Comparison of ENCODE assay signal across 23 cellular contexts in genomic region chrX:42606591-42606990, GRCh38.
A peak's percentile ranks its signal among the peaks of the same experiment; 100 is the strongest.
DNase-seq lines count a peak whose midpoint lies in the region; ATAC-seq and TF ChIP-seq lines count a peak whose summit lies in the region.
"Had no signal": no experiment of that assay in that cellular context is flagged by ENCODE, and none has a peak within 500 bp of the region (broad histone marks: within the 10 kb centered on the region; RNA-seq: fewer than 3 reads in every experiment).

No MANE protein-coding gene starts in this region.

- H3K4me1 ChIP-seq in neural progenitor cell: peaks cover 21% of the 10 kb centered on the region
- H3K4me1 ChIP-seq: BE2C, BLaER1 had no signal

- H4K20me1 ChIP-seq in neural progenitor cell (ENCODE audit: low read depth): no peaks in the 10 kb centered on the region
- H4K20me1 ChIP-seq: BLaER1 had no signal

- no peak overlapping the region for H2AFZ ChIP-seq in neural progenitor cell (replicated peaks)

- POLR2A ChIA-PET in activated CD8-positive, alpha-beta T cell treated with anti-CD3 and anti-CD28 coated beads, Interleukin-2, amount 10 ng/mL, durations not matched to agents 7 days and 5 days (lab: Charles Lee): no interaction called here

- H3K4me2 ChIP-seq in neural progenitor cell: peak overlapping the region; percentile 61
- H3K4me2 ChIP-seq: BLaER1 had no signal

- peaks cover 11% of the 10 kb centered on the region for H3F3A ChIP-seq in neural progenitor cell (ENCODE audit: low read depth)

- H3K36me3 Mint-ChIP-seq in glutamatergic neuron (ENCODE audit: unreplicated experiment) (no peaks in the 10 kb centered on the region), neural progenitor cell (no peaks in the 10 kb centered on the region)
- H3K36me3 Mint-ChIP-seq in activated CD8-positive, alpha-beta T cell treated with anti-CD3 and anti-CD28 coated beads, Interleukin-2, amount 10 ng/mL, durations not matched to agents 7 days and 5 days (ENCODE audit: low read depth): no peaks in the 10 kb centered on the region
- H3K36me3 Mint-ChIP-seq: CD14-positive monocyte; CD4-positive, alpha-beta memory T cell; CD4-positive, CD25-positive, alpha-beta regulatory T cell; CD8-positive, alpha-beta memory T cell had no signal

- H3K4me1 Mint-ChIP-seq in glutamatergic neuron (ENCODE audit: low read depth, unreplicated experiment): no peaks in the 10 kb centered on the region
- H3K4me1 Mint-ChIP-seq in neural progenitor cell: peaks cover 18% of the 10 kb centered on the region
- H3K4me1 Mint-ChIP-seq in activated CD8-positive, alpha-beta T cell treated with anti-CD3 and anti-CD28 coated beads, Interleukin-2, amount 10 ng/mL, durations not matched to agents 7 days and 5 days (ENCODE audit: low read depth): no peaks in the 10 kb centered on the region
- H3K4me1 Mint-ChIP-seq: CD14-positive monocyte; CD4-positive, alpha-beta memory T cell; CD4-positive, CD25-positive, alpha-beta regulatory T cell; CD8-positive, alpha-beta memory T cell had no signal

- H3K4me3 ChIP-seq in neural progenitor cell: no peak overlapping the region
- H3K4me3 ChIP-seq: BLaER1, GM12878 had no signal

- no peak overlapping the region for H3K4me3 Mint-ChIP-seq in glutamatergic neuron (ENCODE audit: unreplicated experiment)
- no peak overlapping the region for H3K4me3 Mint-ChIP-seq in neural progenitor cell
- H3K4me3 Mint-ChIP-seq in activated CD8-positive, alpha-beta T cell treated with anti-CD3 and anti-CD28 coated beads, Interleukin-2, amount 10 ng/mL, durations not matched to agents 7 days and 5 days: no peak overlapping the region
- H3K4me3 Mint-ChIP-seq: CD14-positive monocyte; CD4-positive, alpha-beta memory T cell; CD4-positive, CD25-positive, alpha-beta regulatory T cell; CD8-positive, alpha-beta memory T cell had no signal

- H3K9ac ChIP-seq in neural progenitor cell: no peak overlapping the region
- H3K9ac ChIP-seq: BLaER1 had no signal

- H3K9me3 Mint-ChIP-seq in glutamatergic neuron (ENCODE audit: unreplicated experiment) (no peaks in the 10 kb centered on the region), neural progenitor cell (no peaks in the 10 kb centered on the region)
- peaks cover 4% of the 10 kb centered on the region for H3K9me3 Mint-ChIP-seq in activated CD8-positive, alpha-beta T cell treated with anti-CD3 and anti-CD28 coated beads, Interleukin-2, amount 10 ng/mL, durations not matched to agents 7 days and 5 days (ENCODE audit: insufficient read depth)
- H3K9me3 Mint-ChIP-seq: CD14-positive monocyte; CD4-positive, alpha-beta memory T cell; CD8-positive, alpha-beta memory T cell had no signal

- no peak for ATAC-seq in activated CD8-positive, alpha-beta T cell treated with anti-CD3 and anti-CD28 coated beads, Interleukin-2, amount 10 ng/mL, durations not matched to agents 7 days and 5 days
- ATAC-seq: GM12878 had no signal

- no peaks in the 10 kb centered on the region for H3K36me3 ChIP-seq in neural progenitor cell
- H3K36me3 ChIP-seq: BE2C, BLaER1 had no signal

- H3K27me3 ChIP-seq in neural progenitor cell: no peaks in the 10 kb centered on the region
- H3K27me3 ChIP-seq: BE2C had no signal

- TF ChIP-seq CTCF in glutamatergic neuron (IDR thresholded peaks at IDR 0.05; ENCODE audit: partially characterized antibody, unreplicated experiment) (no peak), neural progenitor cell (IDR thresholded peaks at IDR 0.05) (no peak)

- H3K27ac Mint-ChIP-seq in glutamatergic neuron (ENCODE audit: unreplicated experiment): peak overlapping the region; percentile 55
- H3K27ac Mint-ChIP-seq in neural progenitor cell: no peak overlapping the region
- H3K27ac Mint-ChIP-seq in activated CD8-positive, alpha-beta T cell treated with anti-CD3 and anti-CD28 coated beads, Interleukin-2, amount 10 ng/mL, durations not matched to agents 7 days and 5 days: no peak overlapping the region
- H3K27ac Mint-ChIP-seq: CD14-positive monocyte; CD4-positive, alpha-beta memory T cell; CD4-positive, CD25-positive, alpha-beta regulatory T cell had no signal

- H3K9me3 ChIP-seq in neural progenitor cell (ENCODE audit: low read depth): no peaks in the 10 kb centered on the region
- H3K9me3 ChIP-seq: BE2C, BLaER1 had no signal

- peak overlapping the region; percentile 44 for H3K27ac ChIP-seq in neural progenitor cell
- H3K27ac ChIP-seq in caudate nucleus (ENCODE audit: low read depth, low read length): no peak overlapping the region
- H3K27ac ChIP-seq: BLaER1 had no signal

- H3K27me3 Mint-ChIP-seq in glutamatergic neuron (ENCODE audit: unreplicated experiment) (no peaks in the 10 kb centered on the region), neural progenitor cell (ENCODE audit: insufficient read depth, low read depth) (no peaks in the 10 kb centered on the region)
- no peaks in the 10 kb centered on the region for H3K27me3 Mint-ChIP-seq in activated CD8-positive, alpha-beta T cell treated with anti-CD3 and anti-CD28 coated beads, Interleukin-2, amount 10 ng/mL, durations not matched to agents 7 days and 5 days (ENCODE audit: low read depth)
- H3K27me3 Mint-ChIP-seq: CD4-positive, alpha-beta memory T cell; CD4-positive, CD25-positive, alpha-beta regulatory T cell; CD8-positive, alpha-beta memory T cell had no signal

- CTCF ChIA-PET in activated CD8-positive, alpha-beta T cell treated with anti-CD3 and anti-CD28 coated beads, Interleukin-2, amount 10 ng/mL, durations not matched to agents 7 days and 5 days (lab: Charles Lee): no interaction called here

- H3K79me2 ChIP-seq in neural progenitor cell (ENCODE audit: low read depth): no peaks in the 10 kb centered on the region

- no peak for DNase-seq in glutamatergic neuron
- DNase-seq in neural progenitor cell (ENCODE audit: low spot score): peak; percentile 79
- no peak for DNase-seq in caudate nucleus (lab: John Stamatoyannopoulos, UW)
- DNase-seq in activated CD8-positive, alpha-beta T cell treated with anti-CD3 and anti-CD28 coated beads, Interleukin-2, amount 10 ng/mL, durations not matched to agents 7 days and 5 days: no peak
- DNase-seq in NCI-H1694 (lab: John Stamatoyannopoulos, UW): no peak
- DNase-seq: 8988T; ACHN; BE2C; C1 segment of cervical spinal cord; CD4-positive, alpha-beta memory T cell; CD4-positive, CD25-positive, alpha-beta regulatory T cell; CD8-positive, alpha-beta memory T cell; COR-L47; DMS 273 treated with DMSO at 0.1 percent for 48 hours; DMS153; DMS53; DMS79; DND-41; EL; GDM1 had no signal
